Comparison of ENCODE assay signal across 8 cellular contexts in genomic region chr4:110970642-110971041, GRCh38.
DNase-seq lines count a peak whose midpoint lies in the region; ATAC-seq and TF ChIP-seq lines count a peak whose summit lies in the region.

No MANE protein-coding gene starts in this region.

- peak; percentile 70 for TF ChIP-seq CTCF in DND-41 (IDR thresholded peaks at IDR 0.05; ENCODE audit: borderline replicate concordance, extremely low read depth, low read length, poor library complexity, severe bottlenecking)

- no peak overlapping the region for H3K27ac ChIP-seq in DND-41 (ENCODE audit: low read length)

- H3K9me3 Mint-ChIP-seq in activated T-helper 17 cell treated with anti-CD3 and anti-CD28 coated beads, Interleukin-2, amount 50 U/mL, for 72 hours, result no peaks in the 10 kb centered on the region

- DNase-seq in DND-41 (peak; percentile 60), SK-MEL-5 (ENCODE audit: low read depth, low spot score) (peak; percentile 71), iPS DF 19.7 (ENCODE audit: low read depth, low spot score) (peak; percentile 48), epidermal melanocyte (ENCODE audit: insufficient read length, low spot score) (no peak), NCI-H1105 (lab: John Stamatoyannopoulos, UW) (no peak)

- H2AFZ ChIP-seq in DND-41 (ENCODE audit: low read depth, low read length), result no peak overlapping the region

- H3K36me3 Mint-ChIP-seq in activated T-helper 17 cell treated with anti-CD3 and anti-CD28 coated beads, Interleukin-2, amount 50 U/mL, for 72 hours (ENCODE audit: low read depth), result no peaks in the 10 kb centered on the region

- H3K9me3 ChIP-seq in DND-41 (ENCODE audit: insufficient read depth, low read length, severe bottlenecking), result no peaks in the 10 kb centered on the region

- no peaks in the 10 kb centered on the region for H4K20me1 ChIP-seq in DND-41 (ENCODE audit: insufficient read depth, low read length)

- H3K4me1 Mint-ChIP-seq in activated T-helper 17 cell treated with anti-CD3 and anti-CD28 coated beads, Interleukin-2, amount 50 U/mL, for 72 hours, result no peaks in the 10 kb centered on the region

- no peaks in the 10 kb centered on the region for H3K27me3 Mint-ChIP-seq in activated T-helper 17 cell treated with anti-CD3 and anti-CD28 coated beads, Interleukin-2, amount 50 U/mL, for 72 hours

- H3K27ac Mint-ChIP-seq in activated T-helper 17 cell treated with anti-CD3 and anti-CD28 coated beads, Interleukin-2, amount 50 U/mL, for 72 hours, result no peak overlapping the region

- H3K4me3 Mint-ChIP-seq in activated T-helper 17 cell treated with anti-CD3 and anti-CD28 coated beads, Interleukin-2, amount 50 U/mL, for 72 hours, result no peak overlapping the region

- no peaks in the 10 kb centered on the region for H3K4me1 ChIP-seq in DND-41 (ENCODE audit: insufficient read depth, low read length)

- ATAC-seq in DND-41 (ENCODE audit: insufficient read depth, low read depth) (peak; percentile 77), GM19043 (IDR thresholded peaks at IDR 0.05; ENCODE audit: low read depth, unreplicated experiment) (peak; percentile 68), HG03439 (IDR thresholded peaks at IDR 0.05; ENCODE audit: unreplicated experiment) (peak; percentile 46)
- ATAC-seq in activated T-helper 17 cell treated with anti-CD3 and anti-CD28 coated beads, Interleukin-2, amount 50 U/mL, for 72 hours (replicated peaks), result no peak

- H3K4me2 ChIP-seq in DND-41 (ENCODE audit: insufficient read depth, low read length), result no peak overlapping the region

- no peak overlapping the region for H3K9ac ChIP-seq in DND-41 (ENCODE audit: low read depth, low read length)

- in situ Hi-C loops in SK-MEL-5 (cut with HindIII; ENCODE audit: low pct_unique_long_range_greater_than_20kb, low sequenced_read_pairs), result no loop called here

- H3K27me3 ChIP-seq in DND-41 (ENCODE audit: insufficient read depth, low read length, poor library complexity), result peaks cover 3% of the 10 kb centered on the region

- H3K36me3 ChIP-seq in DND-41 (ENCODE audit: insufficient read depth, low read length), result no peaks in the 10 kb centered on the region

- no peaks in the 10 kb centered on the region for H3K79me2 ChIP-seq in DND-41 (ENCODE audit: insufficient read depth, low read length)

- no peak overlapping the region for H3K4me3 ChIP-seq in DND-41 (ENCODE audit: low read depth in 1 of 2, low read length in 2 of 2)

Comparison
In these comparisons a context has a peak if more than half of its experiments do, and no peak if none do; other contexts are left out.
1. DNase-seq: peak in DND-41 (single experiment), SK-MEL-5 (single experiment) and iPS DF 19.7 (single experiment); none in epidermal melanocyte (single experiment) and NCI-H1105 (single experiment).